Comparison of ENCODE assay signal across 8 cellular contexts in the genomic region with DNA sequence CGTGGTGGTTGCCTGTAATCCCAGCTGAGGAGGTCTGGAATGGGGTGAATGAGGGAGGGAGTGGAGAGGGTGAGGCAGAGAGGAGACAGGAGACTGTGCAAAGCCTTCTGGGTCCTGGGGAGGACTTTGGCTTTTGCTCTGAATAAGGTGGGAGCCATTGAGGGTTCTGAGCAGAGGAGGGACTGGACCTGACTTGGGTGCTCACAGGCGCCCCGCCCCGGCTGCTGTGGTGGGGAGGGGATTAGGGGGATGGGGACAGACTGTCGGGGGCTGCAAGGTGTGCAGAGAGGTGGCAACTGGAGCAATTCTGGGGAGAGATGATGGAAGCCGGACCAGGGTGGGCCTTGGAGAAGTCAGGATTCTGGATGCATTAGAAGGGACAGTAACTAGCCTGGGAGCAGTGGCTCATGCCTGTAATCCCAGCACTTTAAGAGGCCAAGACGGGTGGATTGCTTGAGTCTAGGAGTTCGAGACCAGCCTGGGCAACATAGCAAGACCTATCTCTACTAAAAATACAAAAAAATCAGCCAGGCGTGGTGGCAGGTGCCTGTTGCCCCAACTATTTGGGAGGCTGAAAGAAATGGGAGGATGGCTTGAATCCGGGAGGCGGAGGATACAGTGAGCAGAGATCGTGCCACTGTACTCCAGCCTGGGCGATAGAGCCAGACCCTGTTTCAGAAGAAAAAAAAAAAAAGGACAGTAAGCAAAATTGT. TPM values are rescaled to one million over a fixed set of nuclear protein-coding genes. Genes with fewer than 3 reads are reported as not detected.
DNase-seq lines count a peak whose midpoint lies in the region; ATAC-seq, FAIRE-seq and TF ChIP-seq lines count a peak whose summit lies in the region.

No MANE protein-coding gene starts in this region.

- no peak for TF ChIP-seq POLR2A in suprapubic skin (IDR thresholded peaks at IDR 0.05)

- H3K27ac ChIP-seq in lung (ENCODE audit: low read depth in 1 of 2, low read length in 1 of 2) (peak overlapping the region; percentile 89 to 98), suprapubic skin (peak overlapping the region; percentile 91)

- H3K27me3 Mint-ChIP-seq in activated CD8-positive, alpha-beta memory T cell treated with anti-CD3 and anti-CD28 coated beads, Interleukin-2, amount 10 ng/mL, durations not matched to agents 7 days and 5 days = peaks cover 13% of the 10 kb centered on the region
- H3K27me3 Mint-ChIP-seq in activated naive CD8-positive, alpha-beta T cell treated with anti-CD3 and anti-CD28 coated beads for 36 hours = peaks cover 14% of the 10 kb centered on the region

- no peaks in the 10 kb centered on the region for H3K9me3 ChIP-seq in lung (ENCODE audit: control insufficient read depth in 2 of 2, insufficient read depth in 1 of 2, low read length in 1 of 2)
- H3K9me3 ChIP-seq in suprapubic skin = no peaks in the 10 kb centered on the region

- H3K4me3 ChIP-seq in lung = no peak overlapping the region
- peak overlapping the region; percentile 49 for H3K4me3 ChIP-seq in suprapubic skin

- H3K36me3 ChIP-seq in lung (ENCODE audit: control insufficient read depth in 2 of 2, insufficient read depth in 2 of 2, low read length in 2 of 2) (no peaks in the 10 kb centered on the region), suprapubic skin (no peaks in the 10 kb centered on the region)

- FAIRE-seq in frontal cortex (lab: Jason Lieb, UNC) = no peak

- no peak for DNase-seq in activated CD8-positive, alpha-beta memory T cell treated with anti-CD3 and anti-CD28 coated beads, Interleukin-2, amount 10 ng/mL, durations not matched to agents 7 days and 5 days
- no peak for DNase-seq in activated CD8-positive, alpha-beta memory T cell treated with anti-CD3 and anti-CD28 coated beads, Interleukin-2, amount 50 U/mL, for 48 hours
- no peak for DNase-seq in activated naive CD8-positive, alpha-beta T cell treated with anti-CD3 and anti-CD28 coated beads for 36 hours
- DNase-seq in lung (ENCODE audit: low spot score) (no peak), suprapubic skin (ENCODE audit: low spot score in 2 of 2) (no peak), NCI-H526 treated with DMSO at 0.1 percent for 48 hours (lab: John Stamatoyannopoulos, UW) (no peak), ecto neural progenitor cell (ENCODE audit: low spot score) (no peak), frontal cortex (ENCODE audit: low spot score in 2 of 2) (no peak)

- CTCF ChIA-PET in activated CD8-positive, alpha-beta memory T cell treated with anti-CD3 and anti-CD28 coated beads, Interleukin-2, amount 10 ng/mL, durations not matched to agents 7 days and 5 days (lab: Charles Lee) = interaction anchor here (0.6 to 8.6 kb wide), 18 partner anchors 11 to 583 kb away, joined by 3 to 244 read pairs (median 10); partner anchors contain the start of genes ASF1B, C19orf53 and ZSWIM4

- peak overlapping the region; percentile 91 for H3K4me3 Mint-ChIP-seq in activated CD8-positive, alpha-beta memory T cell treated with anti-CD3 and anti-CD28 coated beads, Interleukin-2, amount 10 ng/mL, durations not matched to agents 7 days and 5 days
- peak overlapping the region; percentile 95 for H3K4me3 Mint-ChIP-seq in activated naive CD8-positive, alpha-beta T cell treated with anti-CD3 and anti-CD28 coated beads for 36 hours

- H3K27me3 ChIP-seq in lung (ENCODE audit: control insufficient read depth, insufficient read depth) (no peaks in the 10 kb centered on the region), suprapubic skin (no peaks in the 10 kb centered on the region)

- no peak for ATAC-seq in activated CD8-positive, alpha-beta memory T cell treated with anti-CD3 and anti-CD28 coated beads, Interleukin-2, amount 10 ng/mL, durations not matched to agents 7 days and 5 days
- ATAC-seq in lung (ENCODE audit: insufficient read depth, low FRiP score) = no peak

- peak overlapping the region; percentile 92 for H3K27ac Mint-ChIP-seq in activated CD8-positive, alpha-beta memory T cell treated with anti-CD3 and anti-CD28 coated beads, Interleukin-2, amount 10 ng/mL, durations not matched to agents 7 days and 5 days
- H3K27ac Mint-ChIP-seq in activated naive CD8-positive, alpha-beta T cell treated with anti-CD3 and anti-CD28 coated beads for 36 hours = peak overlapping the region; percentile 97

- TF ChIP-seq CTCF in lung (IDR thresholded peaks at IDR 0.05; ENCODE audit: control extremely low read depth, extremely low read depth) (no peak), suprapubic skin (IDR thresholded peaks at IDR 0.05) (no peak)

- peaks cover 35% of the 10 kb centered on the region for H3K4me1 Mint-ChIP-seq in activated CD8-positive, alpha-beta memory T cell treated with anti-CD3 and anti-CD28 coated beads, Interleukin-2, amount 10 ng/mL, durations not matched to agents 7 days and 5 days
- peaks cover 37% of the 10 kb centered on the region for H3K4me1 Mint-ChIP-seq in activated naive CD8-positive, alpha-beta T cell treated with anti-CD3 and anti-CD28 coated beads for 36 hours

- TF ChIP-seq EP300 in suprapubic skin (IDR thresholded peaks at IDR 0.05) = no peak

- no peaks in the 10 kb centered on the region for H3K9me3 Mint-ChIP-seq in activated CD8-positive, alpha-beta memory T cell treated with anti-CD3 and anti-CD28 coated beads, Interleukin-2, amount 10 ng/mL, durations not matched to agents 7 days and 5 days (ENCODE audit: low read depth)
- no peaks in the 10 kb centered on the region for H3K9me3 Mint-ChIP-seq in activated naive CD8-positive, alpha-beta T cell treated with anti-CD3 and anti-CD28 coated beads for 36 hours

- H3K4me1 ChIP-seq in lung (ENCODE audit: control insufficient read depth in 2 of 2, insufficient read depth in 2 of 2, low read length in 2 of 2) (peaks cover 2 to 5% of the 10 kb centered on the region in 2 donors), suprapubic skin (peaks cover 31% of the 10 kb centered on the region)

- no peaks in the 10 kb centered on the region for H3K36me3 Mint-ChIP-seq in activated CD8-positive, alpha-beta memory T cell treated with anti-CD3 and anti-CD28 coated beads, Interleukin-2, amount 10 ng/mL, durations not matched to agents 7 days and 5 days
- no peaks in the 10 kb centered on the region for H3K36me3 Mint-ChIP-seq in activated naive CD8-positive, alpha-beta T cell treated with anti-CD3 and anti-CD28 coated beads for 36 hours

- 82 to 83% methylated on average over 13 of the region's 13 CpGs for WGBS in lung, 2 donors
- WGBS in suprapubic skin = 68% methylated on average over 13 of the region's 13 CpGs

RNA-seq across cellular contexts. Expression of gene NANOS3, which starts 16.1 kb away (rescaled TPM):
- total RNA-seq in activated CD8-positive, alpha-beta memory T cell treated with anti-CD3 and anti-CD28 coated beads, Interleukin-2, amount 10 ng/mL, durations not matched to agents 7 days and 5 days = 1 to 10 TPM; 1.1 to 2.8 TPM
- total RNA-seq in activated naive CD8-positive, alpha-beta T cell treated with anti-CD3 and anti-CD28 coated beads for 36 hours = under 1 TPM; 0.70 to 0.80 TPM
- total RNA-seq in lung = 1 to 10 TPM in 1 of 2 donors, not detected in 1; 1.5 TPM
- polyA plus RNA-seq in lung = under 1 TPM; 0.81 to 0.82 TPM
- total RNA-seq in suprapubic skin = not detected
- total RNA-seq in frontal cortex = 3.7 TPM

RNA-seq across cellular contexts. Expression of gene BRME1, which starts 45.1 kb away (rescaled TPM):
- 1 to 10 TPM; 4.1 to 4.4 TPM for total RNA-seq in activated CD8-positive, alpha-beta memory T cell treated with anti-CD3 and anti-CD28 coated beads, Interleukin-2, amount 10 ng/mL, durations not matched to agents 7 days and 5 days
- 1 to 10 TPM; 6.9 to 7.3 TPM for total RNA-seq in activated naive CD8-positive, alpha-beta T cell treated with anti-CD3 and anti-CD28 coated beads for 36 hours
- 1 to 10 TPM; 2.9 to 3.0 TPM for total RNA-seq in lung
- 1 to 10 TPM; 1.3 to 3.2 TPM for polyA plus RNA-seq in lung
- 10 to 100 TPM in 2 of 4 donors, 1 to 10 TPM in 2; 7.6 to 23.0 (median 9.9) TPM for total RNA-seq in suprapubic skin
- 13.0 TPM for total RNA-seq in frontal cortex

RNA-seq across cellular contexts. Expression of gene CC2D1A, which starts 45.2 kb away (rescaled TPM):
- 10 to 100 TPM; 34.0 to 35.1 TPM for total RNA-seq in activated CD8-positive, alpha-beta memory T cell treated with anti-CD3 and anti-CD28 coated beads, Interleukin-2, amount 10 ng/mL, durations not matched to agents 7 days and 5 days
- total RNA-seq in activated naive CD8-positive, alpha-beta T cell treated with anti-CD3 and anti-CD28 coated beads for 36 hours = 10 to 100 TPM; 24.4 to 25.0 TPM
- total RNA-seq in lung (10 to 100 TPM; 19.9 to 39.5 TPM), suprapubic skin (10 to 100 TPM; 48.0 to 94.9 (median 66.7) TPM), frontal cortex (10.2 TPM)
- 10 to 100 TPM; 19.3 to 38.9 TPM for polyA plus RNA-seq in lung
